ENCODE assay signal across 2 cellular contexts in genomic region chr1:59678809-59679228, GRCh38.
A peak's percentile ranks its signal among the peaks of the same experiment; 100 is the strongest.
TF ChIP-seq lines count a peak whose summit lies in the region.

No MANE protein-coding gene starts in this region.

TF ChIP-seq in IMR-90, 13 proteins besides CTCF, POLR2A, EP300 and RAD21:
- TF ChIP-seq FOS (IDR thresholded peaks at IDR 0.05; ENCODE audit: low read depth, low read length) = peak; percentile 78
- TF ChIP-seq CEBPB (IDR thresholded peaks at IDR 0.05; ENCODE audit: low read depth, low read length) = peak; percentile 62
- TF ChIP-seq RFX5 (IDR thresholded peaks at IDR 0.05; ENCODE audit: low read depth, low read length) = no peak
- TF ChIP-seq SMC3 (IDR thresholded peaks at IDR 0.05; ENCODE audit: low read depth, low read length) = 0 out of 2 replicates have a peak, but pooled peaks have one; percentile 14
- TF ChIP-seq BHLHE40 (IDR thresholded peaks at IDR 0.05; ENCODE audit: low read depth, low read length) = peak; percentile 100
- TF ChIP-seq ELK1 (IDR thresholded peaks at IDR 0.05; ENCODE audit: borderline replicate concordance, low read depth, low read length) = no peak
- TF ChIP-seq CHD1 (IDR thresholded peaks at IDR 0.05; ENCODE audit: low read depth, low read length) = no peak
- no peak for TF ChIP-seq MAZ (IDR thresholded peaks at IDR 0.05; ENCODE audit: borderline replicate concordance, low read depth, low read length)
- TF ChIP-seq NFE2L2 (IDR thresholded peaks at IDR 0.05; ENCODE audit: low read depth, low read length) = no peak
- peak; percentile 43; the same call in 1 of the 2 replicates for TF ChIP-seq MAFK (IDR thresholded peaks at IDR 0.05; ENCODE audit: low read depth, low read length)
- peak; percentile 90 for TF ChIP-seq RCOR1 (IDR thresholded peaks at IDR 0.05; ENCODE audit: insufficient replicate concordance, low read length)
- TF ChIP-seq MXI1 (IDR thresholded peaks at IDR 0.05; ENCODE audit: borderline replicate concordance, low read depth, low read length) = no peak
- TF ChIP-seq USF2 (IDR thresholded peaks at IDR 0.05; ENCODE audit: low read depth, low read length) = no peak

TF ChIP-seq in K562, 482 proteins besides CTCF, POLR2A, EP300 and RAD21 (continues in another document):
- TF ChIP-seq ZBTB49 (CRISPR knock-in tag; IDR thresholded peaks at IDR 0.05; ENCODE audit: borderline replicate concordance) (no peak), SMAD4 (CRISPR knock-in tag; conservative IDR thresholded peaks at IDR 0.05) (peak; percentile 56; the same call in 1 of the 2 replicates), TEAD4 (IDR thresholded peaks at IDR 0.05; ENCODE audit: low read length) (peak; percentile 85), TEAD4 (CRISPR knock-in tag; IDR thresholded peaks at IDR 0.05; ENCODE audit: borderline replicate concordance) (no peak), NELFE (IDR thresholded peaks at IDR 0.05; ENCODE audit: insufficient read depth, insufficient read length) (no peak), SIN3B (IDR thresholded peaks at IDR 0.05; ENCODE audit: low read depth) (no peak), RUNX1 (IDR thresholded peaks at IDR 0.05; ENCODE audit: low read depth) (no peak), MTA2 (IDR thresholded peaks at IDR 0.05; ENCODE audit: low read depth) (peak; percentile 58; the same call in 1 of the 2 replicates), BRD9 (IDR thresholded peaks at IDR 0.05; ENCODE audit: low read depth, partially characterized antibody) (no peak), FOSL1 (tag; conservative IDR thresholded peaks at IDR 0.05) (peak; percentile 80), MYC (IDR thresholded peaks at IDR 0.05; ENCODE audit: low read depth, low read length) (no peak), MYC (CRISPR knock-in tag; IDR thresholded peaks at IDR 0.05; ENCODE audit: borderline replicate concordance, low read depth) (no peak), ZKSCAN8 (CRISPR knock-in tag; IDR thresholded peaks at IDR 0.05) (no peak), HDAC3 (IDR thresholded peaks at IDR 0.05; ENCODE audit: borderline replicate concordance, partially characterized antibody) (peak; percentile 36), ZNF766 (CRISPR knock-in tag; conservative IDR thresholded peaks at IDR 0.05) (peak; percentile 99), TAL1 (IDR thresholded peaks at IDR 0.05) (peak; percentile 59), SMARCE1 (IDR thresholded peaks at IDR 0.05) (peak; percentile 72; the same call in 1 of the 2 replicates), ARID2 (IDR thresholded peaks at IDR 0.05) (no peak), KLF16 (IDR thresholded peaks at IDR 0.05) (peak; percentile 53; the same call in 1 of the 2 replicates), POLR2AphosphoS5 (IDR thresholded peaks at IDR 0.05; ENCODE audit: control insufficient read depth, insufficient read depth, low read depth, low read length) (0 out of 2 replicates have a peak, but pooled peaks have one; percentile 22), CREM (IDR thresholded peaks at IDR 0.05; ENCODE audit: low read depth) (peak; percentile 53; the same call in 1 of the 2 replicates), HNRNPH1 (optimal IDR thresholded peaks at IDR 0.05; ENCODE audit: low read depth, low read length) (no peak), ZNF395 (CRISPR knock-in tag; IDR thresholded peaks at IDR 0.05) (0 out of 2 replicates have a peak, but pooled peaks have one; percentile 46), HES1 (IDR thresholded peaks at IDR 0.05; ENCODE audit: low read depth) (peak; percentile 85), ZZZ3 (IDR thresholded peaks at IDR 0.05) (no peak), SMARCA4 (IDR thresholded peaks at IDR 0.05) (peak; percentile 77; the same call in 1 of the 2 replicates), STAT5A (IDR thresholded peaks at IDR 0.05; ENCODE audit: borderline replicate concordance, low read length) (peak; percentile 30; the same call in 1 of the 2 replicates), MXI1 (IDR thresholded peaks at IDR 0.05; ENCODE audit: low read depth, low read length) (no peak), CBFA2T2 (conservative IDR thresholded peaks at IDR 0.05) (peak; percentile 72), GATA2 (CRISPR knock-in tag; IDR thresholded peaks at IDR 0.05) (0 out of 2 replicates have a peak, but pooled peaks have one; percentile 41), ARID1B (IDR thresholded peaks at IDR 0.05) (peak; percentile 85), MAFK (IDR thresholded peaks at IDR 0.05; ENCODE audit: low read length) (no peak), ZNF584 (CRISPR knock-in tag; IDR thresholded peaks at IDR 0.05; ENCODE audit: low read depth) (peak; percentile 62; the same call in 1 of the 2 replicates), ZNF318 (IDR thresholded peaks at IDR 0.05; ENCODE audit: borderline replicate concordance in 1 of 2, low read depth in 1 of 2) (0 out of 4 replicates have a peak, but pooled peaks of 1 of the 2 experiments have one; percentile 22), RFX1 (IDR thresholded peaks at IDR 0.05) (no peak), KDM1A (IDR thresholded peaks at IDR 0.05) (peak; percentile 93 to 94), MLLT1 (IDR thresholded peaks at IDR 0.05) (peak in 1 of 2 experiments; percentile 80; a peak in 1 of 4 replicates), ZNF589 (CRISPR knock-in tag; IDR thresholded peaks at IDR 0.05; ENCODE audit: low read depth) (peak; percentile 55; the same call in 1 of the 2 replicates), RBM39 (optimal IDR thresholded peaks at IDR 0.05; ENCODE audit: low read depth, low read length) (no peak), MEIS2 (IDR thresholded peaks at IDR 0.05; ENCODE audit: partially characterized antibody) (peak; percentile 4), ZBTB17 (CRISPR knock-in tag; IDR thresholded peaks at IDR 0.05) (no peak), BHLHE40 (IDR thresholded peaks at IDR 0.05; ENCODE audit: low read length) (peak; percentile 98), PHB (CRISPR knock-in tag; IDR thresholded peaks at IDR 0.05) (no peak), JUND (IDR thresholded peaks at IDR 0.05; ENCODE audit: borderline replicate concordance, low read depth, low read length) (peak; percentile 75; the same call in 1 of the 2 replicates), JUND (tag; IDR thresholded peaks at IDR 0.05; ENCODE audit: borderline replicate concordance, low read depth, low read length) (peak; percentile 63; the same call in 1 of the 3 replicates), ZNF830 (CRISPR knock-in tag; IDR thresholded peaks at IDR 0.05) (no peak), NCOR1 (IDR thresholded peaks at IDR 0.05) (peak; percentile 71), U2AF2 (optimal IDR thresholded peaks at IDR 0.05; ENCODE audit: low read depth, low read length) (no peak), DPF2 (IDR thresholded peaks at IDR 0.05) (peak; percentile 65), ATF3 (IDR thresholded peaks at IDR 0.05) (peak; percentile 83), ATF3 (CRISPR knock-in tag; conservative IDR thresholded peaks at IDR 0.05) (no peak), TEAD1 (CRISPR knock-in tag; IDR thresholded peaks at IDR 0.05) (0 out of 4 replicates have a peak, but pooled peaks of 1 of the 2 experiments have one; percentile 28)
